Comparison of ENCODE assay signal across 1 cellular context in the genomic region with DNA sequence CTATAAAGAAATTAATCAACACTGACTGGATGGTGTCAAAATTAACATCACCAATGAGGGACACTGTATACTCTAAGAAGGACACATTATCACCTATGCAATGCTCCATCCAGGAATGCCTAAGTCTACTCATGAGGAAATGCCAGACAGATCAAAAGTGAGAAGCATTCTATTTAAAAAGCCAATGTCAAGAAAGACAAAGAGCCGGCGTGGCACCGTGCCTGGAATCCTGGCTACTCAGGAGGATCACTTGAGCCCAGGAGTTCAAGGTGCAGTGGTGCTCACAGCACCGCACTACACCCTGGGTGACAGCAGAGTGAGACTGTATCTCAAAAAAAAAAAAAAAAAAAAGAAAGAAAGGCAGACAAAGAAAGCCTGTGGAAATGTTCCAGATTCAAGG.
TF ChIP-seq lines count a peak whose summit lies in the region.

No MANE protein-coding gene starts in this region.

TF ChIP-seq in endothelial cell of umbilical vein, 7 proteins besides CTCF, POLR2A, EP300 and RAD21:
- TF ChIP-seq MYC (IDR thresholded peaks at IDR 0.05; ENCODE audit: low read depth, low read length) = no peak
- no peak for TF ChIP-seq FOS (IDR thresholded peaks at IDR 0.05; ENCODE audit: borderline replicate concordance, insufficient read depth, low read length)
- TF ChIP-seq EZH2 (IDR thresholded peaks at IDR 0.05; ENCODE audit: borderline replicate concordance, low read depth, low read length, severe bottlenecking) = no peak
- no peak for TF ChIP-seq POLR2AphosphoS5 (IDR thresholded peaks at IDR 0.05; ENCODE audit: insufficient read depth, low read depth, low read length)
- TF ChIP-seq, protein P1, sequence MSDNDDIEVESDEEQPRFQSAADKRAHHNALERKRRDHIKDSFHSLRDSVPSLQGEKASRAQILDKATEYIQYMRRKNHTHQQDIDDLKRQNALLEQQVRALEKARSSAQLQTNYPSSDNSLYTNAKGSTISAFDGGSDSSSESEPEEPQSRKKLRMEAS (IDR thresholded peaks at IDR 0.05; ENCODE audit: insufficient read depth, insufficient read length) = no peak
- TF ChIP-seq JUN (IDR thresholded peaks at IDR 0.05; ENCODE audit: borderline replicate concordance, insufficient read depth, insufficient read length, low read depth) = no peak
- no peak for TF ChIP-seq GATA2 (IDR thresholded peaks at IDR 0.05; ENCODE audit: insufficient read depth, insufficient read length, low read depth, low read length)
